22 cellular contexts compared by ENCODE assay signal in genomic region chr2:69637923-69638322, GRCh38. TPM values are rescaled to one million over a fixed set of nuclear protein-coding genes. Genes with fewer than 3 reads are reported as not detected.
DNase-seq lines count a peak whose midpoint lies in the region; ATAC-seq, FAIRE-seq and TF ChIP-seq lines count a peak whose summit lies in the region.
"Had no signal": no experiment of that assay in that cellular context is flagged by ENCODE, and none has a peak within 500 bp of the region (broad histone marks: within the 10 kb centered on the region; RNA-seq: fewer than 3 reads in every experiment).

No MANE protein-coding gene starts in this region.

- H3K27me3 Mint-ChIP-seq in activated CD4-positive, alpha-beta memory T cell treated with anti-CD3 and anti-CD28 coated beads for 36 hours = no peaks in the 10 kb centered on the region
- H3K27me3 Mint-ChIP-seq in activated CD4-positive, alpha-beta memory T cell treated with anti-CD3 and anti-CD28 coated beads, Interleukin-2, amount 10 ng/mL, durations not matched to agents 7 days and 5 days = no peaks in the 10 kb centered on the region
- no peaks in the 10 kb centered on the region for H3K27me3 Mint-ChIP-seq in CD4-positive, alpha-beta memory T cell
- no peaks in the 10 kb centered on the region for H3K27me3 Mint-ChIP-seq in activated T-helper 2 cell treated with anti-CD3 and anti-CD28 coated beads, Interferon-gamma antibody, Interleukin-2, Interleukin-4, amounts not matched to agents 10 μg/mL and 5 μg/mL and 100 μg/mL, durations not matched to agents 14 hours and 24 hours and 36 hours (ENCODE audit: low read depth)
- no peaks in the 10 kb centered on the region for H3K27me3 Mint-ChIP-seq in natural killer cell treated with Interleukin-12 subunit alpha and Interleukin-12 subunit beta and Interleukin-15 and Interleukin-18, amount 100 ng/mL, for 72 hours
- peaks cover 3% of the 10 kb centered on the region for H3K27me3 Mint-ChIP-seq in endothelial cell (ENCODE audit: unreplicated experiment)

- TF ChIP-seq POLR2A in GM12892 (IDR thresholded peaks at IDR 0.05; ENCODE audit: low read depth, low read length) = no peak

- peaks cover 81% of the 10 kb centered on the region for H3K4me1 ChIP-seq in CD4-positive, alpha-beta memory T cell (ENCODE audit: insufficient read depth, low read length)

- intact Hi-C loops in activated CD4-positive, alpha-beta memory T cell treated with anti-CD3 and anti-CD28 coated beads for 36 hours (cut with micrococcal nuclease) = no loop called here
- intact Hi-C loops in CD4-positive, alpha-beta memory T cell (cut with micrococcal nuclease) = no loop called here
- intact Hi-C loops in activated T-helper 2 cell treated with anti-CD3 and anti-CD28 coated beads, Interferon-gamma antibody, Interleukin-2, Interleukin-4, amounts not matched to agents 10 μg/mL and 5 μg/mL and 100 μg/mL, durations not matched to agents 14 hours and 24 hours and 36 hours (cut with micrococcal nuclease) = no loop called here

- no peaks in the 10 kb centered on the region for H3K9me3 Mint-ChIP-seq in activated CD4-positive, alpha-beta memory T cell treated with anti-CD3 and anti-CD28 coated beads for 36 hours
- no peaks in the 10 kb centered on the region for H3K9me3 Mint-ChIP-seq in activated CD4-positive, alpha-beta memory T cell treated with anti-CD3 and anti-CD28 coated beads, Interleukin-2, amount 10 ng/mL, durations not matched to agents 7 days and 5 days
- H3K9me3 Mint-ChIP-seq in CD4-positive, alpha-beta memory T cell = no peaks in the 10 kb centered on the region
- H3K9me3 Mint-ChIP-seq in activated T-helper 2 cell treated with anti-CD3 and anti-CD28 coated beads, Interferon-gamma antibody, Interleukin-2, Interleukin-4, amounts not matched to agents 10 μg/mL and 5 μg/mL and 100 μg/mL, durations not matched to agents 14 hours and 24 hours and 36 hours = no peaks in the 10 kb centered on the region
- H3K9me3 Mint-ChIP-seq in natural killer cell treated with Interleukin-12 subunit alpha and Interleukin-12 subunit beta and Interleukin-15 and Interleukin-18, amount 100 ng/mL, for 72 hours = no peaks in the 10 kb centered on the region
- no peaks in the 10 kb centered on the region for H3K9me3 Mint-ChIP-seq in endothelial cell (ENCODE audit: unreplicated experiment)
- H3K9me3 Mint-ChIP-seq: naive B cell had no signal

- peaks cover 15% of the 10 kb centered on the region for H3K36me3 ChIP-seq in CD4-positive, alpha-beta memory T cell (ENCODE audit: insufficient read depth, low read length)

- peaks cover 61% of the 10 kb centered on the region for H3K4me1 Mint-ChIP-seq in activated CD4-positive, alpha-beta memory T cell treated with anti-CD3 and anti-CD28 coated beads for 36 hours (ENCODE audit: low read depth)
- H3K4me1 Mint-ChIP-seq in activated CD4-positive, alpha-beta memory T cell treated with anti-CD3 and anti-CD28 coated beads, Interleukin-2, amount 10 ng/mL, durations not matched to agents 7 days and 5 days = peaks cover 59% of the 10 kb centered on the region
- peaks cover 57 to 82% (median 67%) of the 10 kb centered on the region in 4 donors for H3K4me1 Mint-ChIP-seq in CD4-positive, alpha-beta memory T cell
- H3K4me1 Mint-ChIP-seq in activated T-helper 2 cell treated with anti-CD3 and anti-CD28 coated beads, Interferon-gamma antibody, Interleukin-2, Interleukin-4, amounts not matched to agents 10 μg/mL and 5 μg/mL and 100 μg/mL, durations not matched to agents 14 hours and 24 hours and 36 hours (ENCODE audit: low read depth) = peaks cover 66% of the 10 kb centered on the region
- peaks cover 56 to 74% of the 10 kb centered on the region in 2 donors for H3K4me1 Mint-ChIP-seq in natural killer cell treated with Interleukin-12 subunit alpha and Interleukin-12 subunit beta and Interleukin-15 and Interleukin-18, amount 100 ng/mL, for 72 hours (ENCODE audit: low read depth in 2 of 2)
- H3K4me1 Mint-ChIP-seq in endothelial cell (ENCODE audit: unreplicated experiment) = peaks cover 38% of the 10 kb centered on the region

- DNase-seq in activated CD4-positive, alpha-beta memory T cell treated with anti-CD3 and anti-CD28 coated beads for 36 hours = no peak
- no peak for DNase-seq in activated CD4-positive, alpha-beta memory T cell treated with anti-CD3 and anti-CD28 coated beads, Interleukin-2, amount 10 ng/mL, durations not matched to agents 7 days and 5 days
- no peak for DNase-seq in CD4-positive, alpha-beta memory T cell
- no peak for DNase-seq in activated T-helper 2 cell treated with anti-CD3 and anti-CD28 coated beads, Interferon-gamma antibody, Interleukin-2, Interleukin-4, amounts not matched to agents 10 μg/mL and 5 μg/mL and 100 μg/mL, durations not matched to agents 14 hours and 24 hours and 36 hours (ENCODE audit: low spot score)
- no peak for DNase-seq in natural killer cell treated with Interleukin-12 subunit alpha and Interleukin-12 subunit beta and Interleukin-15 and Interleukin-18, amount 100 ng/mL, for 72 hours (ENCODE audit: low spot score)
- DNase-seq in GM12892 (ENCODE audit: insufficient read length) (no peak), endothelial cell (ENCODE audit: low spot score) (no peak), hepatic stellate cell (ENCODE audit: low spot score) (no peak)
- DNase-seq: activated effector memory CD4-positive, alpha-beta T cell treated with Interleukin-2 at 50 U/mL for 16 hours; aorta; C1 segment of cervical spinal cord; heart left ventricle; naive B cell; NCI-H2171; NCI-H526; posterior cingulate gyrus; right lobe of liver; RPMI8226; WERI-Rb-1 had no signal

- peak overlapping the region; percentile 1 for H3K4me3 Mint-ChIP-seq in activated CD4-positive, alpha-beta memory T cell treated with anti-CD3 and anti-CD28 coated beads for 36 hours
- H3K4me3 Mint-ChIP-seq in activated CD4-positive, alpha-beta memory T cell treated with anti-CD3 and anti-CD28 coated beads, Interleukin-2, amount 10 ng/mL, durations not matched to agents 7 days and 5 days = no peak overlapping the region
- peak overlapping the region; percentile 43 to 99 (median 96) for H3K4me3 Mint-ChIP-seq in CD4-positive, alpha-beta memory T cell
- H3K4me3 Mint-ChIP-seq in activated T-helper 2 cell treated with anti-CD3 and anti-CD28 coated beads, Interferon-gamma antibody, Interleukin-2, Interleukin-4, amounts not matched to agents 10 μg/mL and 5 μg/mL and 100 μg/mL, durations not matched to agents 14 hours and 24 hours and 36 hours (ENCODE audit: low read depth) = peak overlapping the region; percentile 3
- peak overlapping the region; percentile 33 for H3K4me3 Mint-ChIP-seq in natural killer cell treated with Interleukin-12 subunit alpha and Interleukin-12 subunit beta and Interleukin-15 and Interleukin-18, amount 100 ng/mL, for 72 hours
- no peak overlapping the region for H3K4me3 Mint-ChIP-seq in endothelial cell (ENCODE audit: unreplicated experiment)
- H3K4me3 Mint-ChIP-seq: naive B cell had no signal

- no peak for FAIRE-seq in GM12892 (lab: Jason Lieb, UNC)
- FAIRE-seq: HTR-8/SVneo had no signal

- no peak overlapping the region for H3K4me3 ChIP-seq in CD4-positive, alpha-beta memory T cell (ENCODE audit: low read length in 2 of 2)
- H3K4me3 ChIP-seq: heart left ventricle, right lobe of liver, SK-N-MC had no signal

- no peak for ATAC-seq in natural killer cell treated with Interleukin-12 subunit alpha and Interleukin-12 subunit beta and Interleukin-15 and Interleukin-18, amount 100 ng/mL, for 72 hours
- ATAC-seq: heart left ventricle, right lobe of liver had no signal

- no peaks in the 10 kb centered on the region for H3K27me3 ChIP-seq in CD4-positive, alpha-beta memory T cell (ENCODE audit: insufficient read depth, low read length)
- H3K27me3 ChIP-seq: heart left ventricle, right lobe of liver had no signal

- H3K27ac Mint-ChIP-seq in activated CD4-positive, alpha-beta memory T cell treated with anti-CD3 and anti-CD28 coated beads for 36 hours = peak overlapping the region; percentile 20
- H3K27ac Mint-ChIP-seq in activated CD4-positive, alpha-beta memory T cell treated with anti-CD3 and anti-CD28 coated beads, Interleukin-2, amount 10 ng/mL, durations not matched to agents 7 days and 5 days = no peak overlapping the region
- peak overlapping the region; percentile 76 to 99 (median 85) for H3K27ac Mint-ChIP-seq in CD4-positive, alpha-beta memory T cell
- H3K27ac Mint-ChIP-seq in activated T-helper 2 cell treated with anti-CD3 and anti-CD28 coated beads, Interferon-gamma antibody, Interleukin-2, Interleukin-4, amounts not matched to agents 10 μg/mL and 5 μg/mL and 100 μg/mL, durations not matched to agents 14 hours and 24 hours and 36 hours = peak overlapping the region; percentile 13
- peak overlapping the region; percentile 54 to 87 for H3K27ac Mint-ChIP-seq in natural killer cell treated with Interleukin-12 subunit alpha and Interleukin-12 subunit beta and Interleukin-15 and Interleukin-18, amount 100 ng/mL, for 72 hours
- no peak overlapping the region for H3K27ac Mint-ChIP-seq in endothelial cell (ENCODE audit: unreplicated experiment)
- H3K27ac Mint-ChIP-seq: naive B cell had no signal

- H3K9me3 ChIP-seq in CD4-positive, alpha-beta memory T cell (ENCODE audit: control insufficient read depth in 1 of 2, low read length in 2 of 2) = no peaks in the 10 kb centered on the region
- H3K9me3 ChIP-seq: heart left ventricle, right lobe of liver had no signal

- POLR2A ChIA-PET in activated CD4-positive, alpha-beta memory T cell treated with anti-CD3 and anti-CD28 coated beads for 36 hours (lab: Charles Lee) = interaction anchor here (1.2 kb wide), 1 partner anchor 8 kb away, joined by 4 read pairs; no protein-coding TSS in a partner anchor
- POLR2A ChIA-PET in activated CD4-positive, alpha-beta memory T cell treated with anti-CD3 and anti-CD28 coated beads, Interleukin-2, amount 10 ng/mL, durations not matched to agents 7 days and 5 days (lab: Charles Lee) = interaction anchor here (1.4 to 4.9 kb wide), 2 partner anchors 10 to 18 kb away, joined by 3 to 47 read pairs; no protein-coding TSS in a partner anchor
- POLR2A ChIA-PET in CD4-positive, alpha-beta memory T cell (lab: Charles Lee; ENCODE audit: partially characterized antibody) = interaction anchor here (1.0 to 9.5 kb wide), 7 partner anchors 9 to 201 kb away, joined by 3 to 217 read pairs (median 6); partner anchors contain the start of gene NFU1

- CTCF ChIA-PET in activated CD4-positive, alpha-beta memory T cell treated with anti-CD3 and anti-CD28 coated beads for 36 hours (lab: Charles Lee) = interaction anchor here (2.0 to 2.2 kb wide), 2 partner anchors 73 to 87 kb away, joined by 7 to 11 read pairs; no protein-coding TSS in a partner anchor
- CTCF ChIA-PET in activated CD4-positive, alpha-beta memory T cell treated with anti-CD3 and anti-CD28 coated beads, Interleukin-2, amount 10 ng/mL, durations not matched to agents 7 days and 5 days (lab: Charles Lee) = interaction anchor here (1.0 to 1.6 kb wide), 3 partner anchors 10 to 77 kb away, joined by 4 to 10 read pairs (median 4); no protein-coding TSS in a partner anchor
- CTCF ChIA-PET in CD4-positive, alpha-beta memory T cell (lab: Charles Lee; ENCODE audit: partially characterized antibody) = interaction anchor here (0.7 to 9.1 kb wide), 4 partner anchors 10 to 87 kb away, joined by 3 to 79 read pairs (median 14); no protein-coding TSS in a partner anchor

- H3K36me3 Mint-ChIP-seq in activated CD4-positive, alpha-beta memory T cell treated with anti-CD3 and anti-CD28 coated beads for 36 hours = peaks cover 38% of the 10 kb centered on the region
- H3K36me3 Mint-ChIP-seq in activated CD4-positive, alpha-beta memory T cell treated with anti-CD3 and anti-CD28 coated beads, Interleukin-2, amount 10 ng/mL, durations not matched to agents 7 days and 5 days (ENCODE audit: low read depth) = peaks cover 69% of the 10 kb centered on the region
- H3K36me3 Mint-ChIP-seq in CD4-positive, alpha-beta memory T cell = peaks cover 52 to 67% of the 10 kb centered on the region in 2 donors
- peaks cover 67% of the 10 kb centered on the region for H3K36me3 Mint-ChIP-seq in activated T-helper 2 cell treated with anti-CD3 and anti-CD28 coated beads, Interferon-gamma antibody, Interleukin-2, Interleukin-4, amounts not matched to agents 10 μg/mL and 5 μg/mL and 100 μg/mL, durations not matched to agents 14 hours and 24 hours and 36 hours (ENCODE audit: low read depth)
- peaks cover 16% of the 10 kb centered on the region for H3K36me3 Mint-ChIP-seq in natural killer cell treated with Interleukin-12 subunit alpha and Interleukin-12 subunit beta and Interleukin-15 and Interleukin-18, amount 100 ng/mL, for 72 hours
- peaks cover 31% of the 10 kb centered on the region for H3K36me3 Mint-ChIP-seq in endothelial cell (ENCODE audit: low read depth, unreplicated experiment)

- no peak for TF ChIP-seq CTCF in endothelial cell (IDR thresholded peaks at IDR 0.05; ENCODE audit: unreplicated experiment)

- H3K27ac ChIP-seq in CD4-positive, alpha-beta memory T cell (ENCODE audit: low read depth, low read length) = no peak overlapping the region
- H3K27ac ChIP-seq: heart left ventricle, KMS-11, right lobe of liver, SK-N-MC, WERI-Rb-1 had no signal

RNA-seq across cellular contexts. Expression of gene AAK1, which starts 5.6 kb away (rescaled TPM):
- 10 to 100 TPM; 95.2 to 99.3 TPM for total RNA-seq in activated CD4-positive, alpha-beta memory T cell treated with anti-CD3 and anti-CD28 coated beads for 36 hours
- 100 to 1,000 TPM; 115 to 121 TPM for total RNA-seq in activated CD4-positive, alpha-beta memory T cell treated with anti-CD3 and anti-CD28 coated beads, Interleukin-2, amount 10 ng/mL, durations not matched to agents 7 days and 5 days
- 100 to 1,000 TPM; 220 to 225 TPM for total RNA-seq in CD4-positive, alpha-beta memory T cell
- 100 to 1,000 TPM in 1 of 2 donors, 10 to 100 TPM in 1; 27.6 to 129 TPM for polyA plus RNA-seq in CD4-positive, alpha-beta memory T cell
- 108 TPM in 2 replicates for total RNA-seq in activated T-helper 2 cell treated with anti-CD3 and anti-CD28 coated beads, Interferon-gamma antibody, Interleukin-2, Interleukin-4, amounts not matched to agents 10 μg/mL and 5 μg/mL and 100 μg/mL, durations not matched to agents 14 hours and 24 hours and 36 hours
- 100 to 1,000 TPM in 1 of 2 donors, 10 to 100 TPM in 1; 97.1 to 114 TPM for total RNA-seq in natural killer cell treated with Interleukin-12 subunit alpha and Interleukin-12 subunit beta and Interleukin-15 and Interleukin-18, amount 100 ng/mL, for 72 hours
- polyA plus RNA-seq in GM12892 (2012; ENCODE audit: missing spikeins) = 8.8 TPM
- 144 TPM for total RNA-seq in endothelial cell (ENCODE audit: unreplicated experiment)

Comparison
In these comparisons a context has a peak if more than half of its experiments do, and no peak if none do; other contexts are left out.
1. H3K27ac Mint-ChIP-seq: peak in activated CD4-positive, alpha-beta memory T cell treated with anti-CD3 and anti-CD28 coated beads for 36 hours (single experiment), CD4-positive, alpha-beta memory T cell (7 of 7), activated T-helper 2 cell treated with anti-CD3 and anti-CD28 coated beads, Interferon-gamma antibody, Interleukin-2, Interleukin-4, amounts not matched to agents 10 μg/mL and 5 μg/mL and 100 μg/mL, durations not matched to agents 14 hours and 24 hours and 36 hours (single experiment) and natural killer cell treated with Interleukin-12 subunit alpha and Interleukin-12 subunit beta and Interleukin-15 and Interleukin-18, amount 100 ng/mL, for 72 hours (2 of 2); none in activated CD4-positive, alpha-beta memory T cell treated with anti-CD3 and anti-CD28 coated beads, Interleukin-2, amount 10 ng/mL, durations not matched to agents 7 days and 5 days (single experiment) and endothelial cell (single experiment).
2. H3K4me3 Mint-ChIP-seq: peak in activated CD4-positive, alpha-beta memory T cell treated with anti-CD3 and anti-CD28 coated beads for 36 hours (single experiment), CD4-positive, alpha-beta memory T cell (8 of 8), activated T-helper 2 cell treated with anti-CD3 and anti-CD28 coated beads, Interferon-gamma antibody, Interleukin-2, Interleukin-4, amounts not matched to agents 10 μg/mL and 5 μg/mL and 100 μg/mL, durations not matched to agents 14 hours and 24 hours and 36 hours (single experiment) and natural killer cell treated with Interleukin-12 subunit alpha and Interleukin-12 subunit beta and Interleukin-15 and Interleukin-18, amount 100 ng/mL, for 72 hours (single experiment); none in activated CD4-positive, alpha-beta memory T cell treated with anti-CD3 and anti-CD28 coated beads, Interleukin-2, amount 10 ng/mL, durations not matched to agents 7 days and 5 days (single experiment) and endothelial cell (single experiment).